In genomic region chr2:138504092-138504491, GRCh38 we compare ENCODE assay signal across 11 cellular contexts. TPM values are rescaled to one million over a fixed set of nuclear protein-coding genes. Genes with fewer than 3 reads are reported as not detected.
A peak's percentile ranks its signal among the peaks of the same experiment; 100 is the strongest.
DNase-seq lines count a peak whose midpoint lies in the region; ATAC-seq and TF ChIP-seq lines count a peak whose summit lies in the region.
"Had no signal": no experiment of that assay in that cellular context is flagged by ENCODE, and none has a peak within 500 bp of the region (broad histone marks: within the 10 kb centered on the region; RNA-seq: fewer than 3 reads in every experiment).

No MANE protein-coding gene starts in this region.

- ATAC-seq in CD4-positive, alpha-beta T cell (ENCODE audit: poor library complexity): no peak
- ATAC-seq in HG03439 (IDR thresholded peaks at IDR 0.05; ENCODE audit: unreplicated experiment): no peak
- ATAC-seq: mucosa of descending colon had no signal

- H3K27ac ChIP-seq in CD4-positive, alpha-beta T cell (ENCODE audit: low read depth, low read length): no peak overlapping the region
- no peak overlapping the region for H3K27ac ChIP-seq in HUES64 (ENCODE audit: low read depth, low read length)
- peak overlapping the region; percentile 86 for H3K27ac ChIP-seq in mammary epithelial cell (ENCODE audit: insufficient read depth, low read depth, low read length)

- no peak for DNase-seq in CD4-positive, alpha-beta T cell
- no peak for DNase-seq in mammary epithelial cell
- DNase-seq in nephron progenitor cell: no peak
- DNase-seq in erythroblast (lab: John Stamatoyannopoulos, UW): no peak
- no peak for DNase-seq in mucosa of gallbladder (ENCODE audit: low spot score)
- no peak for DNase-seq in globus pallidus (ENCODE audit: low spot score)
- DNase-seq: mucosa of descending colon, NCI-H146, Right ventricle myocardium superior had no signal

- CTCF ChIA-PET in CD4-positive, alpha-beta T cell (lab: Charles Lee): no interaction called here
- CTCF ChIA-PET in mammary epithelial cell (lab: Charles Lee; ENCODE audit: low non-redundant PET): interaction anchor here (0.6 to 0.7 kb wide), 2 partner anchors 100 to 295 kb away, joined by 3 to 4 read pairs; no protein-coding TSS in a partner anchor

- no peak overlapping the region for H2AFZ ChIP-seq in mammary epithelial cell (ENCODE audit: low read depth, low read length)

- no peaks in the 10 kb centered on the region for H3K9me3 ChIP-seq in CD4-positive, alpha-beta T cell (ENCODE audit: control insufficient read depth, low read length)
- H3K9me3 ChIP-seq in HUES64 (ENCODE audit: insufficient read depth, low read depth, low read length): no peaks in the 10 kb centered on the region
- H3K9me3 ChIP-seq in mammary epithelial cell (replicated peaks; ENCODE audit: insufficient read depth, low read length): no peaks in the 10 kb centered on the region
- H3K9me3 ChIP-seq: mucosa of descending colon had no signal

- H3K4me3 Mint-ChIP-seq in CD4-positive, alpha-beta T cell: peak overlapping the region; percentile 99
- peak overlapping the region; percentile 99 for H3K4me3 Mint-ChIP-seq in nephron progenitor cell

- intact Hi-C loops in CD4-positive, alpha-beta T cell (cut with DNase I, micrococcal nuclease): no loop called here
- intact Hi-C loops in mammary epithelial cell (cut with micrococcal nuclease): loop anchor here (5.0 to 10.0 kb wide), 3 partner anchors 213 to 559 kb away; no protein-coding TSS in a partner anchor

- peak overlapping the region; percentile 95 for H3K4me2 ChIP-seq in mammary epithelial cell (ENCODE audit: insufficient read depth, low read depth, low read length)

- H3K9me3 Mint-ChIP-seq in CD4-positive, alpha-beta T cell: no peaks in the 10 kb centered on the region
- no peaks in the 10 kb centered on the region for H3K9me3 Mint-ChIP-seq in nephron progenitor cell

- peaks cover 72% of the 10 kb centered on the region for H3K79me2 ChIP-seq in mammary epithelial cell (ENCODE audit: insufficient read depth, low read length)

- no peak overlapping the region for H3K9ac ChIP-seq in HUES64 (ENCODE audit: low read depth, low read length)
- peak overlapping the region; percentile 18 for H3K9ac ChIP-seq in mammary epithelial cell (ENCODE audit: insufficient read depth, low read length)

- peak overlapping the region; percentile 87 for H3K27ac Mint-ChIP-seq in CD4-positive, alpha-beta T cell
- H3K27ac Mint-ChIP-seq in nephron progenitor cell: no peak overlapping the region

- peaks cover 28% of the 10 kb centered on the region for H3K4me1 ChIP-seq in HUES64 (ENCODE audit: insufficient read depth, low read length)
- peaks cover 15% of the 10 kb centered on the region for H3K4me1 ChIP-seq in mammary epithelial cell (ENCODE audit: insufficient read depth, low read length)

- TF ChIP-seq CTCF in CD4-positive, alpha-beta T cell (IDR thresholded peaks at IDR 0.05): no peak
- TF ChIP-seq CTCF in mammary epithelial cell (conservative IDR thresholded peaks at IDR 0.05 in 1 of 2, IDR thresholded peaks at IDR 0.05 in 1 of 2; ENCODE audit: extremely low read depth in 1 of 2, insufficient read depth in 1 of 2, low read depth in 1 of 2, low read length in 2 of 2) (no peak), nephron progenitor cell (IDR thresholded peaks at IDR 0.05) (no peak)

- no peaks in the 10 kb centered on the region for H3K27me3 Mint-ChIP-seq in CD4-positive, alpha-beta T cell
- peaks cover 4% of the 10 kb centered on the region for H3K27me3 Mint-ChIP-seq in nephron progenitor cell (ENCODE audit: low read depth, poor library complexity)

- no TSS peak for BruUV-seq in mammary epithelial cell (replicated peaks; lab: Mats Ljungman, UMichigan)

- H3K36me3 Mint-ChIP-seq in CD4-positive, alpha-beta T cell (ENCODE audit: low read depth): peaks cover 10% of the 10 kb centered on the region
- peaks cover 4% of the 10 kb centered on the region for H3K36me3 Mint-ChIP-seq in nephron progenitor cell (ENCODE audit: low read depth)

- TF ChIP-seq POLR2A in erythroblast (IDR thresholded peaks at IDR 0.05; ENCODE audit: low read length): no peak

- H3K4me1 Mint-ChIP-seq in CD4-positive, alpha-beta T cell (ENCODE audit: low read depth): peaks cover 55% of the 10 kb centered on the region
- H3K4me1 Mint-ChIP-seq in nephron progenitor cell: peaks cover 58% of the 10 kb centered on the region

- POLR2A ChIA-PET in CD4-positive, alpha-beta T cell (lab: Charles Lee): interaction anchor here (1.2 kb wide), 1 partner anchor 12 kb away, joined by 3 read pairs; no protein-coding TSS in a partner anchor

- peak overlapping the region; percentile 92; the same call in 1 of the 2 replicates for H3K4me3 ChIP-seq in HUES64 (ENCODE audit: low read length)
- H3K4me3 ChIP-seq in mammary epithelial cell (replicated peaks in 1 of 3; ENCODE audit: insufficient read depth in 1 of 3, low read depth in 2 of 3, low read length in 3 of 3): peak overlapping the region; percentile 90 to 98 (median 98)
- H3K4me3 ChIP-seq: mucosa of descending colon had no signal

- no peaks in the 10 kb centered on the region for H4K20me1 ChIP-seq in mammary epithelial cell (ENCODE audit: insufficient read depth, low read length)

- H3K27me3 ChIP-seq in CD4-positive, alpha-beta T cell (ENCODE audit: control insufficient read depth, insufficient read depth, low read length): no peaks in the 10 kb centered on the region
- H3K27me3 ChIP-seq in HUES64 (ENCODE audit: insufficient read depth, low read length): no peaks in the 10 kb centered on the region
- H3K27me3 ChIP-seq in mammary epithelial cell (ENCODE audit: insufficient read depth, low read length): no peaks in the 10 kb centered on the region

- in situ Hi-C loops in mammary epithelial cell (cut with MboI; ENCODE audit: low sequenced_read_pairs in 2 of 2): no loop called here

- H3K36me3 ChIP-seq in HUES64 (ENCODE audit: insufficient read depth, low read length): no peaks in the 10 kb centered on the region
- no peaks in the 10 kb centered on the region for H3K36me3 ChIP-seq in mammary epithelial cell (ENCODE audit: insufficient read depth, low read length)

- dilution Hi-C loops in mammary epithelial cell (cut with HindIII; ENCODE audit: low sequenced_read_pairs): no loop called here

RNA-seq across cellular contexts. Expression of gene SPOPL, which starts 2.5 kb away (rescaled TPM):
- 10 to 100 TPM; 12.0 to 13.2 TPM for total RNA-seq in CD4-positive, alpha-beta T cell
- 7.8 TPM for polyA plus RNA-seq in HUES64 (2013, experiment 1 of 2)
- polyA plus RNA-seq in HUES64 (2013, experiment 2 of 2): 7.5 TPM
- 10 to 100 TPM; 23.2 to 24.3 TPM for total RNA-seq in mammary epithelial cell
- 8.6 TPM for polyA plus RNA-seq in mammary epithelial cell
- polyA minus RNA-seq in mammary epithelial cell: 30.0 TPM
- 29.2 TPM for total RNA-seq in mucosa of gallbladder
